1 cellular context compared by ENCODE assay signal in the genomic region with DNA sequence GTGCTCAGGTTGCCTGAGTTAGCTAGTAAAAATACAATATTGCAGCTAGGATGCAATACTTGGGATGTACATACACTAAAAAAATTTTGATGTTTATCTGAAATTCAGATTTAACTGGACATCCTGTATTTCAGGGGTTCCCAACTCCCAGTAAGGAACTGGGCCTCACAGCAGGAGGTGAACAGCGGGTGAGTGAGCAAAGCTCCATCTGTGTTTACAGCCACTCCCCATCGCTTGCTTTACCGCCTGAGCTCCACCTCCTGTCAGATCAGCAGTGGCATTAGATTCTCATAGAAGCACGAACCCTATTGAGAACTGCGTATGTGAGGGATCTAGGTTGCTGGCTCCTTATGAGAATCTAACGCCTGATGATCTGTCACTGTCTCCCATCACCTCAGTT.
A peak's percentile ranks its signal among the peaks of the same experiment; 100 is the strongest.
TF ChIP-seq lines count a peak whose summit lies in the region.

No MANE protein-coding gene starts in this region.

TF ChIP-seq in HEK293, 187 proteins besides CTCF, POLR2A, EP300 and RAD21 (continued from another document):
- TF ChIP-seq ZBTB10 (tag by site-specific recombination; IDR thresholded peaks at IDR 0.05) (no peak), AEBP2 (tag by site-specific recombination; IDR thresholded peaks at IDR 0.05; ENCODE audit: borderline replicate concordance) (no peak), IKZF3 (tag by site-specific recombination; IDR thresholded peaks at IDR 0.05) (no peak), KLF10 (tag by site-specific recombination; IDR thresholded peaks at IDR 0.05) (no peak), SP2 (tag by site-specific recombination; IDR thresholded peaks at IDR 0.05) (no peak), ZNF335 (tag by site-specific recombination; conservative IDR thresholded peaks at IDR 0.05) (no peak), ZNF155 (tag by site-specific recombination; IDR thresholded peaks at IDR 0.05) (no peak), REPIN1 (tag by site-specific recombination; IDR thresholded peaks at IDR 0.05; ENCODE audit: low read depth) (no peak), ZNF23 (tag by site-specific recombination; IDR thresholded peaks at IDR 0.05; ENCODE audit: borderline replicate concordance) (no peak), EGR2 (tag by site-specific recombination; IDR thresholded peaks at IDR 0.05; ENCODE audit: low read depth) (no peak), ZNF610 (tag by site-specific recombination; IDR thresholded peaks at IDR 0.05; ENCODE audit: borderline replicate concordance) (peak; percentile 98), ZNF600 (tag by site-specific recombination; IDR thresholded peaks at IDR 0.05) (no peak), ZNF571 (tag by site-specific recombination; IDR thresholded peaks at IDR 0.05) (no peak), ZSCAN4 (tag by site-specific recombination; IDR thresholded peaks at IDR 0.05) (no peak), ZNF510 (tag by site-specific recombination; IDR thresholded peaks at IDR 0.05; ENCODE audit: insufficient replicate concordance) (no peak), ZNF223 (tag by site-specific recombination; IDR thresholded peaks at IDR 0.05) (no peak), ZNF10 (tag by site-specific recombination; IDR thresholded peaks at IDR 0.05) (no peak), ZNF629 (tag by site-specific recombination; IDR thresholded peaks at IDR 0.05) (no peak), MZF1 (tag by site-specific recombination; IDR thresholded peaks at IDR 0.05; ENCODE audit: borderline replicate concordance) (peak; percentile 77; the same call in 1 of the 2 replicates), ZNF473 (tag by site-specific recombination; IDR thresholded peaks at IDR 0.05) (no peak), GFI1B (tag by site-specific recombination; IDR thresholded peaks at IDR 0.05) (no peak), ZNF747 (tag by site-specific recombination; IDR thresholded peaks at IDR 0.05) (no peak), ZNF169 (tag by site-specific recombination; IDR thresholded peaks at IDR 0.05) (no peak), ZBTB44 (tag by site-specific recombination; IDR thresholded peaks at IDR 0.05) (peak; percentile 64), ZNF549 (tag by site-specific recombination; IDR thresholded peaks at IDR 0.05) (no peak), ZNF211 (tag by site-specific recombination; IDR thresholded peaks at IDR 0.05; ENCODE audit: low read depth) (no peak), ZNF157 (tag by site-specific recombination; IDR thresholded peaks at IDR 0.05) (no peak), KLF8 (tag by site-specific recombination; IDR thresholded peaks at IDR 0.05) (no peak)
- TF ChIP-seq, protein P1, sequence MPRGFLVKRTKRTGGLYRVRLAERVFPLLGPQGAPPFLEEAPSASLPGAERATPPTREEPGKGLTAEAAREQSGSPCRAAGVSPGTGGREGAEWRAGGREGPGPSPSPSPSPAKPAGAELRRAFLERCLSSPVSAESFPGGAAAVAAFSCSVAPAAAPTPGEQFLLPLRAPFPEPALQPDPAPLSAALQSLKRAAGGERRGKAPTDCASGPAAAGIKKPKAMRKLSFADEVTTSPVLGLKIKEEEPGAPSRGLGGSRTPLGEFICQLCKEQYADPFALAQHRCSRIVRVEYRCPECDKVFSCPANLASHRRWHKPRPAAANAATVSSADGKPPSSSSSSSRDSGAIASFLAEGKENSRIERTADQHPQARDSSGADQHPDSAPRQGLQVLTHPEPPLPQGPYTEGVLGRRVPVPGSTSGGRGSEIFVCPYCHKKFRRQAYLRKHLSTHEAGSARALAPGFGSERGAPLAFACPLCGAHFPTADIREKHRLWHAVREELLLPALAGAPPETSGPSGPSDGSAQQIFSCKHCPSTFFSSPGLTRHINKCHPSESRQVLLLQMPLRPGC (tag by site-specific recombination; IDR thresholded peaks at IDR 0.05), result no peak
- TF ChIP-seq, protein P2, sequence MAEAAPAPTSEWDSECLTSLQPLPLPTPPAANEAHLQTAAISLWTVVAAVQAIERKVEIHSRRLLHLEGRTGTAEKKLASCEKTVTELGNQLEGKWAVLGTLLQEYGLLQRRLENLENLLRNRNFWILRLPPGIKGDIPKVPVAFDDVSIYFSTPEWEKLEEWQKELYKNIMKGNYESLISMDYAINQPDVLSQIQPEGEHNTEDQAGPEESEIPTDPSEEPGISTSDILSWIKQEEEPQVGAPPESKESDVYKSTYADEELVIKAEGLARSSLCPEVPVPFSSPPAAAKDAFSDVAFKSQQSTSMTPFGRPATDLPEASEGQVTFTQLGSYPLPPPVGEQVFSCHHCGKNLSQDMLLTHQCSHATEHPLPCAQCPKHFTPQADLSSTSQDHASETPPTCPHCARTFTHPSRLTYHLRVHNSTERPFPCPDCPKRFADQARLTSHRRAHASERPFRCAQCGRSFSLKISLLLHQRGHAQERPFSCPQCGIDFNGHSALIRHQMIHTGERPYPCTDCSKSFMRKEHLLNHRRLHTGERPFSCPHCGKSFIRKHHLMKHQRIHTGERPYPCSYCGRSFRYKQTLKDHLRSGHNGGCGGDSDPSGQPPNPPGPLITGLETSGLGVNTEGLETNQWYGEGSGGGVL (tag by site-specific recombination; IDR thresholded peaks at IDR 0.05), result no peak
